1 cellular context compared by ENCODE assay signal in the genomic region with DNA sequence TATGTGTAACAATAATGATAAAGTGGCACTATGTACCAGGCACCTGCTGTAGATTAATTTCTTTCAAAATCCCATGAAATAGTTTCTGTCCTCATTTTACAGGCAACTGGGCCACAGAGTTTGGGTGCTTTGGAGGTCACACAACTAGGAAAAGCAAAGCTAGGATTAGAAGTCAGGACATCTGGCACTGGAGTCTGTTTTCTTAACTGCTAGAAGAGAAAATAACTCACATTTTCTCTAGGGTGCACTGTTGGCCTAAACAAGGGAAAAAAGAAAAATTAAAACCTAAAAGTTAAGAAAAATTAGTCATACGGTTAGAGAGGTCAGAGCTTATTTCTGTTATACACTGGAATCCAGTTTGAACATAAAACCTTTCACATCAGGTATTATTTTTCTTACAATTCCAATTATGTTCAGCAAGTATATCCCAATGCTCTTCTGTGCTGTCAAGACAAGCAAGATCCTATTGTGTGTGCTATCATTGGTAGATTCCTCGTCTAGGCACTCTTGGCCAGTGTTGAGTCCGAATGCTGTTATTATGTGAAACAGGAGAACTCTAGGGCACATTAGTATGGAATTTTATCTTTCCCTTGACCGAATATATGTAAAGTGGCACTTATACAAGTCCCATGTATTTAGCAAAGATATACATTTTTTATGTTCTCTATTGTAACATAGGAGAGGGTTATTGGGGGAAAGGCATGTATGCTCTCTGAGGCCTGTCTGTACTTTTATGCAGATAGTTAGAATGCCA.
TF ChIP-seq lines count a peak whose summit lies in the region.

No MANE protein-coding gene starts in this region.

TF ChIP-seq in endothelial cell of umbilical vein, 7 proteins besides CTCF, POLR2A, EP300 and RAD21:
- TF ChIP-seq, protein P1, sequence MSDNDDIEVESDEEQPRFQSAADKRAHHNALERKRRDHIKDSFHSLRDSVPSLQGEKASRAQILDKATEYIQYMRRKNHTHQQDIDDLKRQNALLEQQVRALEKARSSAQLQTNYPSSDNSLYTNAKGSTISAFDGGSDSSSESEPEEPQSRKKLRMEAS (IDR thresholded peaks at IDR 0.05; ENCODE audit: insufficient read depth, insufficient read length) = no peak
- no peak for TF ChIP-seq GATA2 (IDR thresholded peaks at IDR 0.05; ENCODE audit: insufficient read depth, insufficient read length, low read depth, low read length)
- TF ChIP-seq MYC (IDR thresholded peaks at IDR 0.05; ENCODE audit: low read depth, low read length) = no peak
- TF ChIP-seq JUN (IDR thresholded peaks at IDR 0.05; ENCODE audit: borderline replicate concordance, insufficient read depth, insufficient read length, low read depth) = no peak
